Comparison of ENCODE assay signal across 19 cellular contexts in the genomic region with DNA sequence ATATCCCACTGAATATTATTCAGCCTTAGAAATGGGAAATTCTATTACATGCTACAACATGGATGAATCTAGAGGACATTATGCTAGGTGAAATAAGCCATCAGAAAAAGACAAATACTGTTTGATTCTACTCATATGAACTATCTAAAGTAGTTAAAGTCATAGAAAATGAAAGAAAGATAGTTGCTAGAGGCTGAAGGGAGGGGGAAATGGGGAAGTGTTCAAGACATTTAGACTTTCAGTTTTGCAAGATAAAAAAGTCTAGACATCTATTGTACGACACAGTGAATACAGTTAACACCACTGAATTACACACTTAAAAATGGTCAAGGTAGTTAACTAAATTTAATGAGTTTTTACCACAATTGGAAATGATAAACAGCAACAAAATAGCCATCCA.
DNase-seq lines count a peak whose midpoint lies in the region; ATAC-seq lines count a peak whose summit lies in the region.
"Had no signal": no experiment of that assay in that cellular context is flagged by ENCODE, and none has a peak within 500 bp of the region (broad histone marks: within the 10 kb centered on the region; RNA-seq: fewer than 3 reads in every experiment).

No MANE protein-coding gene starts in this region.

- H3K27me3 Mint-ChIP-seq in naive thymus-derived CD8-positive, alpha-beta T cell: no peaks in the 10 kb centered on the region
- H3K27me3 Mint-ChIP-seq: activated naive CD4-positive, alpha-beta T cell treated with anti-CD3 and anti-CD28 coated beads, Interleukin-2, amount 50 U/mL, for 24 hours; CD4-positive, alpha-beta T cell; natural killer cell treated with Interleukin-12 subunit alpha and Interleukin-12 subunit beta and Interleukin-15 and Interleukin-18, amount 100 ng/mL, for 72 hours had no signal

- ATAC-seq in GM18511 (IDR thresholded peaks at IDR 0.05; ENCODE audit: unreplicated experiment) (peak; percentile 66), GM19395 (IDR thresholded peaks at IDR 0.05; ENCODE audit: unreplicated experiment) (peak; percentile 66), HG02623 (IDR thresholded peaks at IDR 0.05; ENCODE audit: unreplicated experiment) (peak; percentile 60), HG03439 (IDR thresholded peaks at IDR 0.05; ENCODE audit: unreplicated experiment) (peak; percentile 59)
- no peak for ATAC-seq in naive thymus-derived CD8-positive, alpha-beta T cell
- ATAC-seq: body of pancreas; natural killer cell treated with Interleukin-12 subunit alpha and Interleukin-12 subunit beta and Interleukin-15 and Interleukin-18, amount 100 ng/mL, for 72 hours had no signal

- no peaks in the 10 kb centered on the region for H3K36me3 Mint-ChIP-seq in naive thymus-derived CD8-positive, alpha-beta T cell
- H3K36me3 Mint-ChIP-seq: activated naive CD4-positive, alpha-beta T cell treated with anti-CD3 and anti-CD28 coated beads, Interleukin-2, amount 50 U/mL, for 24 hours; natural killer cell treated with Interleukin-12 subunit alpha and Interleukin-12 subunit beta and Interleukin-15 and Interleukin-18, amount 100 ng/mL, for 72 hours had no signal

- H3K27ac Mint-ChIP-seq in naive thymus-derived CD8-positive, alpha-beta T cell: no peak overlapping the region
- H3K27ac Mint-ChIP-seq: activated naive CD4-positive, alpha-beta T cell treated with anti-CD3 and anti-CD28 coated beads, Interleukin-2, amount 50 U/mL, for 24 hours; CD4-positive, alpha-beta T cell; natural killer cell treated with Interleukin-12 subunit alpha and Interleukin-12 subunit beta and Interleukin-15 and Interleukin-18, amount 100 ng/mL, for 72 hours had no signal

- no peaks in the 10 kb centered on the region for H3K27me3 ChIP-seq in HAP-1 (ENCODE audit: low read depth)
- H3K27me3 ChIP-seq: body of pancreas, SJCRH30, stomach, uterus had no signal

- peaks cover 0 to 23% (median 8%) of the 10 kb centered on the region in 9 donors for H3K9me3 Mint-ChIP-seq in naive thymus-derived CD8-positive, alpha-beta T cell

- H3K9me3 ChIP-seq in HAP-1: no peaks in the 10 kb centered on the region
- H3K9me3 ChIP-seq: SJCRH30, uterus had no signal

- no peaks in the 10 kb centered on the region for H3K36me3 ChIP-seq in HAP-1 (replicated peaks)
- H3K36me3 ChIP-seq: SJCRH30, stomach, uterus had no signal

- in situ Hi-C loops in HAP-1 (cut with MboI; ENCODE audit: low sequenced_read_pairs): no loop called here

- no peak overlapping the region for H3K4me3 Mint-ChIP-seq in naive thymus-derived CD8-positive, alpha-beta T cell
- H3K4me3 Mint-ChIP-seq: activated naive CD4-positive, alpha-beta T cell treated with anti-CD3 and anti-CD28 coated beads, Interleukin-2, amount 50 U/mL, for 24 hours; CD4-positive, alpha-beta T cell; natural killer cell treated with Interleukin-12 subunit alpha and Interleukin-12 subunit beta and Interleukin-15 and Interleukin-18, amount 100 ng/mL, for 72 hours had no signal

- no peaks in the 10 kb centered on the region for H3K4me1 Mint-ChIP-seq in naive thymus-derived CD8-positive, alpha-beta T cell
- H3K4me1 Mint-ChIP-seq: activated naive CD4-positive, alpha-beta T cell treated with anti-CD3 and anti-CD28 coated beads, Interleukin-2, amount 50 U/mL, for 24 hours had no signal

- DNase-seq in COR-L47 (lab: John Stamatoyannopoulos, UW) (no peak), HAP-1 (ENCODE audit: low spot score in 2 of 2) (no peak), glomerular visceral epithelial cell (ENCODE audit: extremely low spot score) (no peak)
- DNase-seq in naive thymus-derived CD8-positive, alpha-beta T cell: no peak
- DNase-seq: ACHN; body of pancreas; CD4-positive, alpha-beta T cell; NCI-H1436 treated with DMSO at 0.1 percent for 48 hours; NCI-H510A; SJCRH30; stomach; uterus had no signal

- POLR2A ChIA-PET in naive thymus-derived CD8-positive, alpha-beta T cell (lab: Charles Lee): no interaction called here

- no peaks in the 10 kb centered on the region for H3K4me1 ChIP-seq in HAP-1
- H3K4me1 ChIP-seq: SJCRH30, stomach, uterus had no signal

- H3K4me3 ChIP-seq in HAP-1: no peak overlapping the region
- H3K4me3 ChIP-seq: body of pancreas, lung, SJCRH30, stomach, uterus had no signal

Comparison
In these comparisons a context has a peak if more than half of its experiments do, and no peak if none do; other contexts are left out.
1. ATAC-seq: peak in GM18511 (single experiment), GM19395 (single experiment), HG02623 (single experiment) and HG03439 (single experiment); none in naive thymus-derived CD8-positive, alpha-beta T cell (0 of 2).